ENCODE assay signal across 8 cellular contexts in the genomic region with DNA sequence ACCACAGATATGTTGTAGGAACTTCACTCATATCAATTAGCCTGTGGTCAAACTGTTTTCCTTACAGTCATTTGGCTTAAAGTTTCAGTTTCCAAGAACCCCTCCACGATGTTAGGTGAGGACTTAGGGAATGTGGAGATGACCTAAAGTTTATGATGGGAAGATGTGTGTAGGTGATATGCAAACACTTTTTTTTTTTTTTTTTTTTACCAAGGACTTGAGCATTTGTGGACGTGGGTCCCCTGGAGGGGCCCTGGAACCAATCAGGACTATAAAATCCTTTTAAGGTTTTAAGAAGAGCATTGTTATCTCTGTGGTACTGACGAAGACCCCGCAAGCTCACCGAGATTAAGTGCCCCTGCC. TPM values are rescaled to one million over a fixed set of nuclear protein-coding genes. Genes with fewer than 3 reads are reported as not detected.
A peak's percentile ranks its signal among the peaks of the same experiment; 100 is the strongest.
DNase-seq lines count a peak whose midpoint lies in the region; ATAC-seq and TF ChIP-seq lines count a peak whose summit lies in the region.

No MANE protein-coding gene starts in this region.

- H3K9me3 Mint-ChIP-seq in CD4-positive, alpha-beta memory T cell: no peaks in the 10 kb centered on the region
- H3K9me3 Mint-ChIP-seq in dendritic cell treated with granulocyte-macrophage colony-stimulating factor and Interleukin-4, amounts not matched to agents 40 ng/mL and 50 ng/mL, for 4 days: no peaks in the 10 kb centered on the region
- H3K9me3 Mint-ChIP-seq in neural crest cell: no peaks in the 10 kb centered on the region

- H3K4me1 ChIP-seq in CD4-positive, alpha-beta memory T cell (ENCODE audit: insufficient read depth, low read length): peaks cover 14% of the 10 kb centered on the region
- H3K4me1 ChIP-seq in mucosa of descending colon (ENCODE audit: low read depth): peaks cover 4% of the 10 kb centered on the region

- DNase-seq in CD4-positive, alpha-beta memory T cell: no peak
- DNase-seq in NAMALWA (ENCODE audit: low spot score) (peak; percentile 12), neural crest cell (ENCODE audit: low read depth, low spot score) (no peak), mucosa of descending colon (no peak), cerebellar nuclear complex (lab: John Stamatoyannopoulos, UW) (no peak), H4 (ENCODE audit: low spot score) (no peak), DMS153 (lab: John Stamatoyannopoulos, UW) (no peak)

- peak overlapping the region; percentile 49 for H3K27ac ChIP-seq in CD4-positive, alpha-beta memory T cell (ENCODE audit: low read depth, low read length)

- intact Hi-C loops in CD4-positive, alpha-beta memory T cell (cut with micrococcal nuclease): loop anchor here (5.0 kb wide), 1 partner anchor 527 kb away; a partner anchor contains a TSS
- intact Hi-C loops in dendritic cell treated with granulocyte-macrophage colony-stimulating factor and Interleukin-4, amounts not matched to agents 40 ng/mL and 50 ng/mL, for 4 days (cut with micrococcal nuclease): no loop called here
- intact Hi-C loops in mucosa of descending colon (cut with DNase I, micrococcal nuclease): no loop called here

- no peaks in the 10 kb centered on the region for H3K27me3 ChIP-seq in CD4-positive, alpha-beta memory T cell (ENCODE audit: insufficient read depth, low read length)

- peak overlapping the region; percentile 38 to 65 for H3K4me3 ChIP-seq in CD4-positive, alpha-beta memory T cell (ENCODE audit: low read length in 2 of 2)
- no peak overlapping the region for H3K4me3 ChIP-seq in mucosa of descending colon

- peak overlapping the region; percentile 51 to 84 (median 79) for H3K27ac Mint-ChIP-seq in CD4-positive, alpha-beta memory T cell
- H3K27ac Mint-ChIP-seq in dendritic cell treated with granulocyte-macrophage colony-stimulating factor and Interleukin-4, amounts not matched to agents 40 ng/mL and 50 ng/mL, for 4 days: no peak overlapping the region
- peak overlapping the region; percentile 76 for H3K27ac Mint-ChIP-seq in neural crest cell (ENCODE audit: unreplicated experiment)

- no peaks in the 10 kb centered on the region for H3K36me3 ChIP-seq in CD4-positive, alpha-beta memory T cell (ENCODE audit: insufficient read depth, low read length)
- no peaks in the 10 kb centered on the region for H3K36me3 ChIP-seq in mucosa of descending colon (ENCODE audit: low read depth)

- H3K4me1 Mint-ChIP-seq in CD4-positive, alpha-beta memory T cell: peaks cover 6 to 14% (median 8%) of the 10 kb centered on the region in 4 donors
- peaks cover 31% of the 10 kb centered on the region for H3K4me1 Mint-ChIP-seq in dendritic cell treated with granulocyte-macrophage colony-stimulating factor and Interleukin-4, amounts not matched to agents 40 ng/mL and 50 ng/mL, for 4 days (ENCODE audit: low read depth)
- H3K4me1 Mint-ChIP-seq in neural crest cell: peaks cover 20% of the 10 kb centered on the region

- CTCF ChIA-PET in CD4-positive, alpha-beta memory T cell (lab: Charles Lee; ENCODE audit: partially characterized antibody): interaction anchor here (0.8 to 2.1 kb wide), 6 partner anchors 24 to 459 kb away, joined by 3 to 7 read pairs (median 3); no protein-coding TSS in a partner anchor

- H3K27me3 Mint-ChIP-seq in CD4-positive, alpha-beta memory T cell: peaks cover 5 to 9% of the 10 kb centered on the region in 2 donors
- peaks cover 25% of the 10 kb centered on the region for H3K27me3 Mint-ChIP-seq in dendritic cell treated with granulocyte-macrophage colony-stimulating factor and Interleukin-4, amounts not matched to agents 40 ng/mL and 50 ng/mL, for 4 days
- H3K27me3 Mint-ChIP-seq in neural crest cell (ENCODE audit: low read depth): no peaks in the 10 kb centered on the region

- no peak for ATAC-seq in mucosa of descending colon

- H3K9me3 ChIP-seq in CD4-positive, alpha-beta memory T cell (ENCODE audit: control insufficient read depth in 1 of 2, low read length in 2 of 2): no peaks in the 10 kb centered on the region
- H3K9me3 ChIP-seq in mucosa of descending colon: no peaks in the 10 kb centered on the region

- peak overlapping the region; percentile 80 to 86 (median 83) for H3K4me3 Mint-ChIP-seq in CD4-positive, alpha-beta memory T cell
- peak overlapping the region; percentile 75 for H3K4me3 Mint-ChIP-seq in dendritic cell treated with granulocyte-macrophage colony-stimulating factor and Interleukin-4, amounts not matched to agents 40 ng/mL and 50 ng/mL, for 4 days
- H3K4me3 Mint-ChIP-seq in neural crest cell: peak overlapping the region; percentile 88

- no peaks in the 10 kb centered on the region for H3K36me3 Mint-ChIP-seq in CD4-positive, alpha-beta memory T cell
- H3K36me3 Mint-ChIP-seq in dendritic cell treated with granulocyte-macrophage colony-stimulating factor and Interleukin-4, amounts not matched to agents 40 ng/mL and 50 ng/mL, for 4 days (ENCODE audit: low read depth): no peaks in the 10 kb centered on the region
- H3K36me3 Mint-ChIP-seq in neural crest cell (ENCODE audit: low read depth): no peaks in the 10 kb centered on the region

- TF ChIP-seq CTCF in neural crest cell (conservative IDR thresholded peaks at IDR 0.05): no peak
- no peak for TF ChIP-seq CTCF in mucosa of descending colon (IDR thresholded peaks at IDR 0.05)

- POLR2A ChIA-PET in CD4-positive, alpha-beta memory T cell (lab: Charles Lee; ENCODE audit: partially characterized antibody): interaction anchor here (0.8 to 1.8 kb wide), 3 partner anchors 140 to 1119 kb away, joined by 3 to 6 read pairs (median 5); a partner anchor contains a TSS

RNA-seq across cellular contexts. Expression of a gene that starts 0.5 kb away (rescaled TPM):
- 10 to 100 TPM in 1 of 2 experiments, 1 to 10 TPM in 1; 8.6 to 11.1 TPM for total RNA-seq in CD4-positive, alpha-beta memory T cell
- polyA plus RNA-seq in CD4-positive, alpha-beta memory T cell: 1 to 10 TPM; 3.7 to 9.2 TPM
- total RNA-seq in neural crest cell: 67.6 and 71.3 TPM in 2 replicates
- total RNA-seq in mucosa of descending colon: 10 to 100 TPM in 1 of 3 donors, 1 to 10 TPM in 2; 7.1 to 11.1 (median 8.9) TPM
- total RNA-seq in H4 (2014; rRNA removed; shearing (Covaris generic)): 16.3 and 20.1 TPM in 2 replicates
